In the genomic region with DNA sequence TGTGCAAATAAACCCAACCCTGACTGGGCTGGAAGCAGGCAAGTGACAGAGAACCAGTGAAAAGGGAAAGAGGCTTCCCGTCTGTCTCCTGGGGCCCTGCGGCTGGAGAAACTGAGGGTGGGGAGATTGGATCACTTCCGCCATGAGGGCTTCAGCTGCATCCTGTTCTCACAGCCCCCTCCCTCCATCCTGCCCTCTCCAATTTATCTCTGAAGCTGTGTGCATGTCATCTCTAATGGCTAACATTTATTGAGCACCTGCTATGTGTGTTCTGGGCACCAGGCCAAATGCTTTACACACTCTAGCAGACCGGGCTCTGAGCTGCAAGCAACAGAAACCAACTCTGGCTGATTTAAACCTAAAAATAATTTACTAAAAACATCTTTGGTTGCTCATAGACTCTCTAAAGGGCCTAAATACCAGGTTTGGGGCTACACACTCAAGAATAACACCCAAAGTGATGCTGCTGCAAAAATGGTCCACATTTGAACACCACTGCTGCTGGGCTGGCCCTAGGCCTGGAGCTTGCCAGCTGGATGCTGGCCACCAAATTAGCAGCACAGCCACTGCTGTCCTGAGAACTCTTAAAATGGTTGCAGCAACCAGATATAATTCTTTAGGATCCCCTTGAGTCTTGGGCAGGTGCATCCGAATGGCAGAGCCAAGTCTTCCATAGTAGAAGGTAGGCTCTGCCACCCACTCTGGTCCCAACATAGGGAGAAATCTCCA, we compare ENCODE assay signal across 16 cellular contexts.
DNase-seq lines count a peak whose midpoint lies in the region; ATAC-seq and TF ChIP-seq lines count a peak whose summit lies in the region.
"Had no signal": no experiment of that assay in that cellular context is flagged by ENCODE, and none has a peak within 500 bp of the region (broad histone marks: within the 10 kb centered on the region; RNA-seq: fewer than 3 reads in every experiment).

No MANE protein-coding gene starts in this region.

- peak overlapping the region; percentile 94 for H3K4me2 ChIP-seq in BLaER1
- H3K4me2 ChIP-seq in DOHH2 (ENCODE audit: low read length) = peak overlapping the region; percentile 82
- peak overlapping the region; percentile 48 for H3K4me2 ChIP-seq in OCI-LY7 (ENCODE audit: low read length)

- peak overlapping the region; percentile 93 for H3K9ac ChIP-seq in BLaER1

- H4K20me1 ChIP-seq in BLaER1 (no peaks in the 10 kb centered on the region), DOHH2 (ENCODE audit: control insufficient read depth, insufficient read depth, low read depth, low read length) (no peaks in the 10 kb centered on the region), OCI-LY7 (ENCODE audit: insufficient read depth, low read length) (no peaks in the 10 kb centered on the region)

- ATAC-seq in GM21381 (IDR thresholded peaks at IDR 0.05; ENCODE audit: unreplicated experiment) (no peak), HG03460 (IDR thresholded peaks at IDR 0.05; ENCODE audit: unreplicated experiment) (no peak)
- ATAC-seq: effector memory CD8-positive, alpha-beta T cell; left lobe of liver; T-helper 17 cell had no signal

- TF ChIP-seq CTCF in DOHH2 (IDR thresholded peaks at IDR 0.05; ENCODE audit: low read depth, low read length, poor library complexity, severe bottlenecking) = no peak
- TF ChIP-seq CTCF in OCI-LY7 (conservative IDR thresholded peaks at IDR 0.05; ENCODE audit: low read length) = no peak
- TF ChIP-seq CTCF in lower leg skin (IDR thresholded peaks at IDR 0.05) = no peak

- H3K4me3 ChIP-seq in BLaER1 (peak overlapping the region; percentile 49), DOHH2 (ENCODE audit: low read length) (peak overlapping the region; percentile 57), OCI-LY7 (ENCODE audit: low read depth, low read length, poor library complexity, severe bottlenecking) (no peak overlapping the region), lower leg skin (ENCODE audit: low read depth, poor library complexity, severe bottlenecking) (no peak overlapping the region)
- H3K4me3 ChIP-seq: prostate gland, stomach had no signal

- POLR2A ChIA-PET in OCI-LY7 (lab: Charles Lee) = interaction anchor here (0.7 to 1.2 kb wide), 3 partner anchors 9 to 50 kb away, joined by 3 to 4 read pairs (median 4); no protein-coding TSS in a partner anchor

- no peaks in the 10 kb centered on the region for H3K9me3 ChIP-seq in BLaER1
- H3K9me3 ChIP-seq in DOHH2 (ENCODE audit: control insufficient read depth, insufficient read depth, low read length) = no peaks in the 10 kb centered on the region
- H3K9me3 ChIP-seq in OCI-LY7 (ENCODE audit: low read length) = no peaks in the 10 kb centered on the region
- H3K9me3 ChIP-seq: prostate gland, stomach had no signal

- DNase-seq in NCI-H2029 treated with DMSO at 0.1 percent for 48 hours (lab: John Stamatoyannopoulos, UW) = peak; percentile 76
- DNase-seq in OCI-LY7 (ENCODE audit: low spot score) = peak; percentile 60
- DNase-seq in lower leg skin (ENCODE audit: low spot score in 2 of 2) = no peak
- no peak for DNase-seq in AG20443 (ENCODE audit: low spot score)
- DNase-seq: activated naive CD8-positive, alpha-beta T cell treated with anti-CD3 and anti-CD28 coated beads for 36 hours; AML-193; effector memory CD8-positive, alpha-beta T cell; NCI-H524; stomach; T-helper 17 cell had no signal

- H3K27me3 ChIP-seq in BLaER1 (no peaks in the 10 kb centered on the region), DOHH2 (ENCODE audit: control insufficient read depth, low read length) (no peaks in the 10 kb centered on the region)
- H3K27me3 ChIP-seq: stomach had no signal

- intact Hi-C loops in OCI-LY7 (cut with micrococcal nuclease; ENCODE audit: unreplicated experiment) (no loop called here), lower leg skin (cut with DNase I; ENCODE audit: low total_unique reads) (no loop called here)

- H3K79me2 ChIP-seq in DOHH2 (ENCODE audit: control insufficient read depth, low read length) (no peaks in the 10 kb centered on the region), OCI-LY7 (ENCODE audit: insufficient read depth, low read depth, low read length) (no peaks in the 10 kb centered on the region)

- H3K36me3 ChIP-seq in BLaER1 (no peaks in the 10 kb centered on the region), DOHH2 (ENCODE audit: control insufficient read depth, low read length) (no peaks in the 10 kb centered on the region), OCI-LY7 (ENCODE audit: insufficient read depth, low read length) (no peaks in the 10 kb centered on the region)
- H3K36me3 ChIP-seq: prostate gland, stomach had no signal

- WGBS in lower leg skin, 2 donors = 54 to 64% methylated on average over 5 of the region's 5 CpGs

- H3K9me2 ChIP-seq in DOHH2 (replicated peaks; ENCODE audit: control insufficient read depth, low read length) = no peaks in the 10 kb centered on the region
- H3K9me2 ChIP-seq in OCI-LY7 (ENCODE audit: insufficient read depth, low read length) = no peaks in the 10 kb centered on the region

- CTCF ChIA-PET in OCI-LY7 (lab: Charles Lee; ENCODE audit: unreplicated experiment) = interaction anchor here (0.9 to 1.1 kb wide), 2 partner anchors 14 to 28 kb away, joined by 3 read pairs; no protein-coding TSS in a partner anchor

- H3K4me1 ChIP-seq in BLaER1 (peaks cover 100% of the 10 kb centered on the region), DOHH2 (ENCODE audit: control insufficient read depth, low read length) (peaks cover 91% of the 10 kb centered on the region), OCI-LY7 (ENCODE audit: insufficient read depth, low read length, poor library complexity, severe bottlenecking) (peaks cover 28% of the 10 kb centered on the region)
- H3K4me1 ChIP-seq: prostate gland had no signal

- peaks cover 4% of the 10 kb centered on the region; the same call in 1 of the 2 replicates for H3F3A ChIP-seq in DOHH2 (ENCODE audit: control insufficient read depth, insufficient read depth)

- TF ChIP-seq POLR2A in lower leg skin (IDR thresholded peaks at IDR 0.05) = no peak

- BruUV-seq in OCI-LY7 (replicated peaks; lab: Mats Ljungman, UMichigan) = no TSS peak

- peak overlapping the region; percentile 95 for H3K27ac ChIP-seq in BLaER1
- H3K27ac ChIP-seq in DOHH2 (ENCODE audit: low read depth, low read length) = peak overlapping the region; percentile 89
- peak overlapping the region; percentile 57 for H3K27ac ChIP-seq in OCI-LY7 (ENCODE audit: low read depth, low read length, poor library complexity, severe bottlenecking)
- H3K27ac ChIP-seq: prostate gland had no signal

- H2AFZ ChIP-seq in OCI-LY7 (ENCODE audit: low read length) = no peak overlapping the region; the same call in 1 of the 2 replicates

Comparison
In these comparisons a context has a peak if more than half of its experiments do, and no peak if none do; other contexts are left out.
1. H3K4me3 ChIP-seq: peak in BLaER1 (single experiment) and DOHH2 (single experiment); none in OCI-LY7 (single experiment) and lower leg skin (single experiment).
2. DNase-seq: peak in NCI-H2029 treated with DMSO at 0.1 percent for 48 hours (single experiment) and OCI-LY7 (single experiment); none in lower leg skin (0 of 2) and AG20443 (single experiment).
3. Peak in every context shown above with its lines, with median percentiles within 50 percentile points of each other: H3K27ac ChIP-seq and H3K4me2 ChIP-seq.